ENCODE assay signal across 1 cellular context in genomic region chr9:89648247-89649000, GRCh38.
TF ChIP-seq lines count a peak whose summit lies in the region.

No MANE protein-coding gene starts in this region.

TF ChIP-seq in HepG2, 621 proteins besides CTCF, POLR2A, EP300 and RAD21 (continued from another document and continues in another):
- TF ChIP-seq NFAT5 (CRISPR knock-in tag; IDR thresholded peaks at IDR 0.05) = no peak
- TF ChIP-seq HINFP (CRISPR knock-in tag; IDR thresholded peaks at IDR 0.05; ENCODE audit: low read depth) = no peak
- TF ChIP-seq ZNF709 (CRISPR knock-in tag; IDR thresholded peaks at IDR 0.05) = no peak
- no peak for TF ChIP-seq ZNF232 (CRISPR knock-in tag; IDR thresholded peaks at IDR 0.05; ENCODE audit: borderline replicate concordance)
- peak; percentile 83; the same call in 1 of the 2 replicates for TF ChIP-seq TBX3 (IDR thresholded peaks at IDR 0.05; ENCODE audit: borderline replicate concordance)
- no peak for TF ChIP-seq ZSCAN20 (CRISPR knock-in tag; IDR thresholded peaks at IDR 0.05; ENCODE audit: borderline replicate concordance)
- no peak for TF ChIP-seq ZNF891 (CRISPR knock-in tag; IDR thresholded peaks at IDR 0.05)
- TF ChIP-seq ZNF20 (CRISPR knock-in tag; IDR thresholded peaks at IDR 0.05) = no peak
- no peak for TF ChIP-seq CERS6 (CRISPR knock-in tag; IDR thresholded peaks at IDR 0.05)
- no peak for TF ChIP-seq DMTF1 (CRISPR knock-in tag; IDR thresholded peaks at IDR 0.05)
- TF ChIP-seq ZNF703 (CRISPR knock-in tag; IDR thresholded peaks at IDR 0.05; ENCODE audit: borderline replicate concordance) = no peak; the same call in 1 of the 2 replicates
- no peak for TF ChIP-seq KMT2B (CRISPR knock-in tag; IDR thresholded peaks at IDR 0.05)
- TF ChIP-seq ZBTB10 (CRISPR knock-in tag; IDR thresholded peaks at IDR 0.05; ENCODE audit: borderline replicate concordance) = no peak
- TF ChIP-seq YY1 (IDR thresholded peaks at IDR 0.05; ENCODE audit: insufficient read depth, insufficient replicate concordance, low read depth, low read length) = no peak
- TF ChIP-seq BCLAF1 (IDR thresholded peaks at IDR 0.05) = no peak
- no peak for TF ChIP-seq FUBP1 (CRISPR knock-in tag; IDR thresholded peaks at IDR 0.05; ENCODE audit: borderline replicate concordance)
- TF ChIP-seq MAFG (CRISPR knock-in tag; IDR thresholded peaks at IDR 0.05) = no peak
- 0 out of 2 replicates have a peak, but pooled peaks have one; percentile 47 for TF ChIP-seq ZKSCAN8 (CRISPR knock-in tag; IDR thresholded peaks at IDR 0.05; ENCODE audit: borderline replicate concordance)
- TF ChIP-seq KAT8 (CRISPR knock-in tag; IDR thresholded peaks at IDR 0.05) = peak; percentile 62; the same call in 1 of the 2 replicates
- no peak for TF ChIP-seq SMAD1 (CRISPR knock-in tag; IDR thresholded peaks at IDR 0.05; ENCODE audit: borderline replicate concordance, low read depth)
- no peak for TF ChIP-seq THAP9 (CRISPR knock-in tag; IDR thresholded peaks at IDR 0.05; ENCODE audit: borderline replicate concordance)
- no peak for TF ChIP-seq ZBTB4 (CRISPR knock-in tag; IDR thresholded peaks at IDR 0.05; ENCODE audit: borderline replicate concordance)
- no peak for TF ChIP-seq ZNF841 (CRISPR knock-in tag; IDR thresholded peaks at IDR 0.05; ENCODE audit: borderline replicate concordance)
- TF ChIP-seq SP140L (CRISPR knock-in tag; IDR thresholded peaks at IDR 0.05; ENCODE audit: borderline replicate concordance) = no peak
- peak; percentile 74 for TF ChIP-seq TMF1 (CRISPR knock-in tag; IDR thresholded peaks at IDR 0.05; ENCODE audit: low read depth)
- no peak for TF ChIP-seq FOXM1 (CRISPR knock-in tag; IDR thresholded peaks at IDR 0.05)
- no peak for TF ChIP-seq ZNF235 (CRISPR knock-in tag; IDR thresholded peaks at IDR 0.05; ENCODE audit: borderline replicate concordance)
- TF ChIP-seq ZNF75D (CRISPR knock-in tag; IDR thresholded peaks at IDR 0.05; ENCODE audit: borderline replicate concordance) = no peak
